In the genomic region with DNA sequence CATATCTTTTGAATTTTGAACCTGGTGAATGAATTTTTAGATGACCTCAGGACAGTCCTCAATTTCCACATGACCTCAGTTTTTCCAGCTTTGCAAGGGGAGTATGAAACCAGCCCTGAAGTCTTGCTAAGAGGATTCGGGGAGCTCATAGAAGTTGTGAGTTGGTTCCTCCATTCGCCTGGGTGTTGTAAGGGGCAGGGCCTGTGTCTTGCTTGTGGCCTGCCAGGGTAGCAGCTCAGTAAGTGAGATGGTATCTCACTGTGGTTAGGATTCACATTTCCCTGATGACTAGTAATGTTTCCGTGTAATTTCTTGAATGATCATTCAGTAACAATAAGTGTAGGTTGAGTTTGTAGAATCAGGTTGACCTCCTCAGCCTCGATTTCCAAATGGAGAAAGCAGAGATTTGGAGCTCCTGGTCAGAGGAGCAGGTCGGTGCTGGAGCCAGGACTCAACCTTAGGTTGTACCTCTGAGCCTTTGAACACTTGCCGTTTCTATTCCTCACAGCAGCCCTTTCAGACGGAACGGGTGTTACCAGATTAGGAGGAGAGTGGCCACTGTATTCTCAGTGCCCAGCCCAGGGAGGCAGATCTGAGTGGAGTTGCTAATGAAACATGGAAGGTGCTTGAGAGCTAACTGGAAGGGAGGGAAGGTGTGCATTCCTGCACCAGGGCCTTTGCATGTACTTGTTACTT, we compare ENCODE assay signal across 9 cellular contexts. TPM values are rescaled to one million over a fixed set of nuclear protein-coding genes. Genes with fewer than 3 reads are reported as not detected.
DNase-seq lines count a peak whose midpoint lies in the region; ATAC-seq and TF ChIP-seq lines count a peak whose summit lies in the region.
"Had no signal": no experiment of that assay in that cellular context is flagged by ENCODE, and none has a peak within 500 bp of the region (broad histone marks: within the 10 kb centered on the region; RNA-seq: fewer than 3 reads in every experiment).

No MANE protein-coding gene starts in this region.

- intact Hi-C loops in cardiac septum (cut with DNase I), result no loop called here

- no peak for ATAC-seq in GM18873 (IDR thresholded peaks at IDR 0.05; ENCODE audit: low FRiP score, unreplicated experiment)
- ATAC-seq in HG03196 (IDR thresholded peaks at IDR 0.05; ENCODE audit: unreplicated experiment), result no peak

- H3K27ac ChIP-seq in angular gyrus (ENCODE audit: low read depth, low read length), result peak overlapping the region; percentile 87
- peak overlapping the region; percentile 8 for H3K27ac ChIP-seq in neutrophil

- no peaks in the 10 kb centered on the region for H3K27me3 ChIP-seq in neutrophil

- no peak for TF ChIP-seq CTCF in neutrophil (IDR thresholded peaks at IDR 0.05)

- H3K4me3 ChIP-seq in neutrophil (ENCODE audit: low read depth in 1 of 2, low read length in 1 of 2), result no peak overlapping the region

- H3K36me3 ChIP-seq in neutrophil, result peaks cover 26% of the 10 kb centered on the region

- H3K9me3 ChIP-seq in neutrophil, result no peaks in the 10 kb centered on the region

- DNase-seq in EH (ENCODE audit: low read depth) (peak; percentile 87), T-helper 2 cell (peak in 4 of 5 experiments; percentile 35 to 96 (median 44)), NCI-H1105 (lab: John Stamatoyannopoulos, UW) (no peak), cardiac septum (ENCODE audit: low spot score) (no peak)
- DNase-seq: NCI-H1694 had no signal

- H3K4me1 ChIP-seq in neutrophil (ENCODE audit: control insufficient read depth in 1 of 2, insufficient read depth in 1 of 2, low read depth in 1 of 2, low read length in 1 of 2), result no peaks in the 10 kb centered on the region

RNA-seq across cellular contexts. Expression of gene NACC1, which starts 14.6 kb away (rescaled TPM):
- total RNA-seq in cardiac septum, result 33.8 TPM

RNA-seq across cellular contexts. Expression of gene TRMT1, which starts 16.1 kb away (rescaled TPM):
- total RNA-seq in cardiac septum, result 17.5 TPM

RNA-seq across cellular contexts. Expression of gene STX10, which starts 17.6 kb away (rescaled TPM):
- 25.7 TPM for total RNA-seq in cardiac septum

RNA-seq across cellular contexts. Expression of gene IER2, which starts 17.6 kb away (rescaled TPM):
- total RNA-seq in cardiac septum, result 28.4 TPM

RNA-seq across cellular contexts. Expression of gene LYL1, which starts 30.0 kb away (rescaled TPM):
- total RNA-seq in cardiac septum, result 9.4 TPM

Comparison
In these comparisons a context has a peak if more than half of its experiments do, and no peak if none do; other contexts are left out.
1. DNase-seq: peak in EH (single experiment) and T-helper 2 cell (4 of 5); none in NCI-H1105 (single experiment) and cardiac septum (single experiment).